In genomic region chr7:74874748-74875512, GRCh38 we compare ENCODE assay signal across 7 cellular contexts. TPM values are rescaled to one million over a fixed set of nuclear protein-coding genes. Genes with fewer than 3 reads are reported as not detected.
DNase-seq lines count a peak whose midpoint lies in the region; ATAC-seq and TF ChIP-seq lines count a peak whose summit lies in the region.
"Not testable (repeated sequence)": the region's sequence is repeated elsewhere in the genome, so short reads cannot be mapped to it uniquely, and the experiment has no call there.

No MANE protein-coding gene starts in this region.

- WGBS in hepatocyte (ENCODE audit: low lambda C conversion rate, missing lambda C conversion rate), result 57% methylated on average over 10 of the region's 20 CpGs
- WGBS in mesodermal cell (ENCODE audit: insufficient coverage in 2 of 2), 2 experiments, result 100% methylated on average over 1 of the region's 20 CpGs; no CpG with 5 or more reads in 1 of the 2 experiments

- H3K27ac ChIP-seq in RWPE2 (ENCODE audit: poor library complexity, severe bottlenecking); fibroblast of lung (ENCODE audit: insufficient read depth, low read length): not testable (repeated sequence)
- H3K27ac ChIP-seq in hepatocyte (peak overlapping the region; percentile 46), mesodermal cell (ENCODE audit: low read depth, low read length, severe bottlenecking) (peak overlapping the region; percentile 57)

- not testable (repeated sequence) for H3K79me2 ChIP-seq in fibroblast of lung (ENCODE audit: control insufficient read depth, insufficient read depth, low read length); hepatocyte

- H3K9me3 ChIP-seq in RWPE2 (ENCODE audit: severe bottlenecking); fibroblast of lung (ENCODE audit: control insufficient read depth, insufficient read depth, low read depth, low read length); hepatocyte (ENCODE audit: low read depth); mesodermal cell (ENCODE audit: control insufficient read depth, low read length): not testable (repeated sequence)

- H3K9ac ChIP-seq in fibroblast of lung (ENCODE audit: insufficient read depth, low read length), result not testable (repeated sequence)

- DNase-seq in GM20000 (ENCODE audit: low spot score), result peak; percentile 0
- DNase-seq in RWPE2 (ENCODE audit: low spot score); hepatocyte (ENCODE audit: low spot score): not testable (repeated sequence)
- peak; percentile 35 for DNase-seq in astrocyte of the spinal cord (ENCODE audit: low read depth, low spot score)
- DNase-seq in fibroblast of lung (ENCODE audit: low read depth in 2 of 2), result peak; percentile 20 to 39
- DNase-seq in sciatic nerve (ENCODE audit: low spot score), result peak; percentile 79

- not testable (repeated sequence) for H3K4me3 ChIP-seq in RWPE2 (ENCODE audit: severe bottlenecking); astrocyte of the spinal cord (ENCODE audit: low read depth, low read length); fibroblast of lung (replicated peaks in 1 of 4; ENCODE audit: control extremely low read depth in 1 of 4, insufficient read depth in 1 of 4, low read depth in 3 of 4, low read length in 4 of 4); hepatocyte; mesodermal cell (ENCODE audit: extremely low read depth, insufficient read depth, low read length, poor library complexity, severe bottlenecking)

- in situ Hi-C loops in astrocyte of the spinal cord (cut with HindIII; ENCODE audit: low sequenced_read_pairs), result not testable (repeated sequence)

- not testable (repeated sequence) for H3K4me1 ChIP-seq in RWPE2 (ENCODE audit: insufficient read depth, poor library complexity, severe bottlenecking); fibroblast of lung (ENCODE audit: control insufficient read depth, extremely low read depth, insufficient read depth, low read length); hepatocyte (ENCODE audit: insufficient read depth); mesodermal cell (ENCODE audit: control insufficient read depth, insufficient read depth, low read length, poor library complexity, severe bottlenecking)

- H4K20me1 ChIP-seq in fibroblast of lung (ENCODE audit: control insufficient read depth, extremely low read depth, insufficient read depth, low read length); hepatocyte (ENCODE audit: insufficient read depth, poor library complexity, severe bottlenecking): not testable (repeated sequence)

- not testable (repeated sequence) for H3K9me2 ChIP-seq in hepatocyte (replicated peaks; ENCODE audit: insufficient read depth)

- not testable (repeated sequence) for H3K27me3 ChIP-seq in RWPE2 (ENCODE audit: insufficient read depth, poor library complexity, severe bottlenecking); fibroblast of lung (ENCODE audit: control insufficient read depth, insufficient read depth, low read length); hepatocyte

- H2AFZ ChIP-seq in fibroblast of lung (ENCODE audit: low read length); hepatocyte: not testable (repeated sequence)

- not testable (repeated sequence) for H3K4me2 ChIP-seq in fibroblast of lung (ENCODE audit: extremely low read depth, insufficient read depth, low read length); hepatocyte

- not testable (repeated sequence) for H3K36me3 ChIP-seq in RWPE2 (ENCODE audit: low read depth); fibroblast of lung (ENCODE audit: control insufficient read depth, insufficient read depth, low read length); hepatocyte (replicated peaks; ENCODE audit: insufficient read depth, low read depth); mesodermal cell (ENCODE audit: control insufficient read depth, insufficient read depth, low read length)

- not testable (repeated sequence) for TF ChIP-seq CTCF in GM20000 (IDR thresholded peaks at IDR 0.05; ENCODE audit: extremely low read depth, missing control alignments); RWPE2 (IDR thresholded peaks at IDR 0.05; ENCODE audit: poor library complexity, severe bottlenecking); astrocyte of the spinal cord (IDR thresholded peaks at IDR 0.05; ENCODE audit: low read depth, low read length); fibroblast of lung (conservative IDR thresholded peaks at IDR 0.05 in 1 of 2, IDR thresholded peaks at IDR 0.05 in 1 of 2; ENCODE audit: low read depth in 1 of 2, low read length in 2 of 2); hepatocyte (IDR thresholded peaks at IDR 0.05; ENCODE audit: poor library complexity)

- intact Hi-C loops in sciatic nerve (cut with DNase I), result not testable (repeated sequence)

- ATAC-seq in RWPE2 (ENCODE audit: low read depth), result peak; percentile 70
- peak; percentile 98 for ATAC-seq in sciatic nerve

RNA-seq across cellular contexts. Expression of gene GTF2IRD2, which starts 23.5 kb away (rescaled TPM):
- total RNA-seq in fibroblast of lung (5.6 and 8.2 TPM in 2 replicates), hepatocyte (9.8 and 19.7 TPM in 2 replicates), sciatic nerve (46.5 TPM)
- polyA plus RNA-seq in fibroblast of lung (9.7 and 10.7 TPM in 2 replicates), hepatocyte (22.1 and 27.2 TPM in 2 replicates)
- 16.9 and 19.0 TPM in 2 replicates for polyA plus RNA-seq in fibroblast of lung (2012)
- polyA minus RNA-seq in fibroblast of lung (ENCODE audit: low replicate concordance), result 1.5 and 20.6 TPM in 2 replicates
- polyA plus RNA-seq in mesodermal cell (2013, experiment 1 of 2), result 6.0 TPM
- polyA plus RNA-seq in mesodermal cell (2013, experiment 2 of 2), result 9.2 TPM
